19 cellular contexts compared by ENCODE assay signal in the genomic region with DNA sequence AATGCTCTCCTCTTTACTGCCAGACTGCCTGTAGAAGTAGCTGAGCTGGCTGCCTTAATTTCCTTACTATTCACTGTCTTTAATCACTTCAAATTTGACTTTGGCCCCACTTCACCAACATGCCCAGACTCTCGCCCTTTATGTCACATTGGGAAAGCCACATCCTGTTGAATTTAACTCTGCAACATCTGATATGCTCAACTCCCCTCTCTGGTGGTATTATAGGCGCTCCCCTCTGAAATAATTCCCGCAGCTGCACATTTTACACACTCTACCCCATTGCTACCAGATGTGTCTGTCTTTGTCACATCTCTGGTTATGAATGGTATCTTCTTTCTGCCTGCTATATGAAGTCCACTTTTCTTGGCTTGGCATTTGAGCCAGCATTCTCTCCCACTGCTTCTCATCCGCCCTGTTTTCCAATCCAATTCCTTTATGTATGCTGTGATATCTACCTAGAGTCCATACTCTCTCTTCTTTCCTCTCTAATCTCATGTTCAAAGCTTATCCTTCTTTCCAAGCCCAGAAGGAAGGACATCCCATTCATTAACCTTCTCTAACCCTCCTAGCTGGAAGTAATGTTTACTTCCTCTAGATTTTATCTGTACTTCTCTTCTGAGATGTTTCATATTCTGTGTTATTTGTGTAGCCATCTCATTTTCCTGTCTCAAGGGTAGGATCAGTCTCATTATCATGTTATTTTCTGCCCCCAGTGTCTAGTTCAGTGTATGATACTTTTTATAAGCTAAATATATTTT.
DNase-seq lines count a peak whose midpoint lies in the region; ATAC-seq, FAIRE-seq and TF ChIP-seq lines count a peak whose summit lies in the region.
"Had no signal": no experiment of that assay in that cellular context is flagged by ENCODE, and none has a peak within 500 bp of the region (broad histone marks: within the 10 kb centered on the region; RNA-seq: fewer than 3 reads in every experiment).

No MANE protein-coding gene starts in this region.

- peaks cover 20% of the 10 kb centered on the region for H3K4me1 Mint-ChIP-seq in T-helper 2 cell treated with Interferon-gamma antibody and Interleukin-4, amounts not matched to agents 5 μg/mL and 100 μg/mL, for 36 hours (ENCODE audit: low read depth)
- peaks cover 51% of the 10 kb centered on the region for H3K4me1 Mint-ChIP-seq in osteocyte (ENCODE audit: unreplicated experiment)
- H3K4me1 Mint-ChIP-seq in Calu3 (ENCODE audit: low read depth, unreplicated experiment) = peaks cover 10% of the 10 kb centered on the region

- H3K27ac ChIP-seq in K562 (ENCODE audit: extremely low read depth, low read depth, low read length) = peak overlapping the region; percentile 26; the same call in 2 of the 3 replicates
- H3K27ac ChIP-seq: upper lobe of right lung had no signal

- no peaks in the 10 kb centered on the region for H3K27me3 ChIP-seq in K562 (ENCODE audit: control insufficient read depth in 2 of 2, insufficient read depth in 2 of 2, low read length in 2 of 2)
- H3K27me3 ChIP-seq: upper lobe of right lung had no signal

- peaks cover 74% of the 10 kb centered on the region for H3K79me2 ChIP-seq in K562 (ENCODE audit: control insufficient read depth, insufficient read depth, low read length)

- TF ChIP-seq RAD21 in K562 (CRISPR knock-in tag; conservative IDR thresholded peaks at IDR 0.05 in 1 of 2, IDR thresholded peaks at IDR 0.05 in 1 of 2) = no peak

- H3K4me3 ChIP-seq in NB4 (ENCODE audit: low read depth, low read length) = no peak overlapping the region
- H3K4me3 ChIP-seq in K562 = no peak overlapping the region
- H3K4me3 ChIP-seq: upper lobe of right lung had no signal

- CTCF ChIA-PET in K562 (lab: Yijun Ruan, JAX; ENCODE audit: low intra/inter-chr PET ratio) = no interaction called here
- CTCF ChIA-PET in Calu3 (lab: Charles Lee) = no interaction called here

- POLR2A ChIA-PET in K562 (lab: Yijun Ruan, JAX) = interaction anchor here (0.6 to 2.0 kb wide), 5 partner anchors 10 to 854 kb away, joined by 3 to 8 read pairs (median 4); no protein-coding TSS in a partner anchor

- TF ChIP-seq EP300 in K562 (IDR thresholded peaks at IDR 0.05; ENCODE audit: low read length) = no peak

- no peak overlapping the region for H2AFZ ChIP-seq in K562 (ENCODE audit: low read depth, low read length)

- H3K9ac ChIP-seq in K562 (ENCODE audit: insufficient read depth in 1 of 2, low read depth in 2 of 2, low read length in 2 of 2) = peak overlapping the region in 1 of 2 experiments; percentile 2; a peak in 1 of 4 replicates

- H3K4me2 ChIP-seq in K562 (ENCODE audit: insufficient read depth, low read length) = peak overlapping the region; percentile 15

- H3K4me1 ChIP-seq in K562 (replicated peaks in 1 of 2; ENCODE audit: control insufficient read depth in 2 of 2, insufficient read depth in 2 of 2, low read length in 2 of 2) = peaks cover 11 to 44% of the 10 kb centered on the region in 2 experiments

- no peaks in the 10 kb centered on the region for H3K9me1 ChIP-seq in K562 (ENCODE audit: control insufficient read depth, insufficient read depth, low read length)

- no peak for TF ChIP-seq CTCF in NB4 (IDR thresholded peaks at IDR 0.05; ENCODE audit: low read depth, low read length)
- TF ChIP-seq CTCF in K562 (IDR thresholded peaks at IDR 0.05 in 2 of 3, conservative IDR thresholded peaks at IDR 0.05 in 1 of 3; ENCODE audit: insufficient read depth in 2 of 3, low read depth in 1 of 3, low read length in 3 of 3) = no peak
- no peak for TF ChIP-seq CTCF in osteocyte (IDR thresholded peaks at IDR 0.05)
- no peak for TF ChIP-seq CTCF in Calu3 (IDR thresholded peaks at IDR 0.05; ENCODE audit: unreplicated experiment)

- H4K20me1 ChIP-seq in K562 (replicated peaks; ENCODE audit: control insufficient read depth, insufficient read depth, low read length) = peaks cover 4% of the 10 kb centered on the region

- 18% methylated on average over 4 of the region's 4 CpGs for WGBS in K562 (ENCODE audit: insufficient coverage, low coverage, missing lambda C conversion rate)

- ATAC-seq in K562 (peak; percentile 48), HG02970 (IDR thresholded peaks at IDR 0.05; ENCODE audit: low FRiP score, unreplicated experiment) (no peak)

- no TSS peak for BruUV-seq in K562 (replicated peaks; lab: Mats Ljungman, UMichigan)
- no TSS peak for BruUV-seq in Calu3 (replicated peaks; lab: Mats Ljungman, UMichigan)

- in situ Hi-C loops in K562 (cut with MboI) = no loop called here

- DNase-seq in T-helper 2 cell treated with Interferon-gamma antibody and Interleukin-4, amounts not matched to agents 5 μg/mL and 100 μg/mL, for 36 hours (ENCODE audit: low spot score) = no peak
- DNase-seq in T-helper 2 cell = no peak
- peak; percentile 73 for DNase-seq in NB4 (ENCODE audit: low read depth)
- peak in 1 of 4 experiments; percentile 42 for DNase-seq in K562 (ENCODE audit: extremely low read depth in 1 of 4, low spot score in 3 of 4)
- no peak for DNase-seq in osteocyte (ENCODE audit: extremely low spot score, unreplicated experiment)
- no peak for DNase-seq in activated CD4-positive, alpha-beta T cell treated with anti-CD3 and anti-CD28 coated beads for 1 hour
- no peak for DNase-seq in Calu3
- DNase-seq: activated gamma-delta T cell; CD4-positive, CD25-positive, alpha-beta regulatory T cell; hippocampal formation; KG1; NCI-H1436 treated with DMSO at 0.1 percent for 48 hours; NCI-H446; posterior cingulate gyrus; stimulated activated naive B cell treated with anti-CD40 and anti-IgM and Interleukin-4, amounts not matched to agents 10 μg/mL and 1 μg/mL and 100 μg/mL, for 72 hours; upper lobe of right lung had no signal

- no peak for TF ChIP-seq POLR2A in NB4 (IDR thresholded peaks at IDR 0.05; ENCODE audit: extremely low read depth, insufficient read length)
- no peak for TF ChIP-seq POLR2A in K562 (conservative IDR thresholded peaks at IDR 0.05)

- H3K4me3 Mint-ChIP-seq in T-helper 2 cell treated with Interferon-gamma antibody and Interleukin-4, amounts not matched to agents 5 μg/mL and 100 μg/mL, for 36 hours = peak overlapping the region; percentile 2
- H3K4me3 Mint-ChIP-seq in osteocyte (ENCODE audit: unreplicated experiment) (no peak overlapping the region), Calu3 (ENCODE audit: low read depth, unreplicated experiment) (no peak overlapping the region)
- H3K4me3 Mint-ChIP-seq: stimulated activated naive B cell treated with anti-CD40 and anti-IgM and Interleukin-4, amounts not matched to agents 10 μg/mL and 1 μg/mL and 100 μg/mL, for 72 hours had no signal

- peaks cover 14% of the 10 kb centered on the region; the same call in 2 of the 3 replicates for H3K36me3 ChIP-seq in K562 (ENCODE audit: control insufficient read depth, insufficient read depth, low read length)
- H3K36me3 ChIP-seq: upper lobe of right lung had no signal

- H3K36me3 Mint-ChIP-seq in T-helper 2 cell treated with Interferon-gamma antibody and Interleukin-4, amounts not matched to agents 5 μg/mL and 100 μg/mL, for 36 hours (ENCODE audit: low read depth) = no peaks in the 10 kb centered on the region
- H3K36me3 Mint-ChIP-seq in osteocyte (ENCODE audit: unreplicated experiment) (peaks cover 5% of the 10 kb centered on the region), Calu3 (ENCODE audit: insufficient read depth, unreplicated experiment) (no peaks in the 10 kb centered on the region)
- H3K36me3 Mint-ChIP-seq: CD4-positive, CD25-positive, alpha-beta regulatory T cell; stimulated activated naive B cell treated with anti-CD40 and anti-IgM and Interleukin-4, amounts not matched to agents 10 μg/mL and 1 μg/mL and 100 μg/mL, for 72 hours had no signal

- FAIRE-seq in K562 (lab: Jason Lieb, UNC) = no peak
- FAIRE-seq: A204.1, GM12892 had no signal

- H3K9me3 ChIP-seq in K562 (replicated peaks; ENCODE audit: control insufficient read depth, insufficient read depth, low read depth, low read length) = no peaks in the 10 kb centered on the region
- H3K9me3 ChIP-seq: upper lobe of right lung had no signal

- intact Hi-C loops in K562 (cut with micrococcal nuclease) = no loop called here
- intact Hi-C loops in Calu3 (cut with micrococcal nuclease; ENCODE audit: unreplicated experiment) = no loop called here

- no peaks in the 10 kb centered on the region for H3K9me3 Mint-ChIP-seq in T-helper 2 cell treated with Interferon-gamma antibody and Interleukin-4, amounts not matched to agents 5 μg/mL and 100 μg/mL, for 36 hours
- no peaks in the 10 kb centered on the region for H3K9me3 Mint-ChIP-seq in osteocyte (ENCODE audit: unreplicated experiment)
- no peaks in the 10 kb centered on the region for H3K9me3 Mint-ChIP-seq in Calu3 (ENCODE audit: low read depth, unreplicated experiment)
- H3K9me3 Mint-ChIP-seq: CD4-positive, CD25-positive, alpha-beta regulatory T cell; stimulated activated naive B cell treated with anti-CD40 and anti-IgM and Interleukin-4, amounts not matched to agents 10 μg/mL and 1 μg/mL and 100 μg/mL, for 72 hours had no signal

- no peak overlapping the region for H3K27ac Mint-ChIP-seq in T-helper 2 cell treated with Interferon-gamma antibody and Interleukin-4, amounts not matched to agents 5 μg/mL and 100 μg/mL, for 36 hours
- peak overlapping the region; percentile 19 for H3K27ac Mint-ChIP-seq in osteocyte (ENCODE audit: unreplicated experiment)
- H3K27ac Mint-ChIP-seq in Calu3 (ENCODE audit: unreplicated experiment) = no peak overlapping the region
- H3K27ac Mint-ChIP-seq: CD4-positive, CD25-positive, alpha-beta regulatory T cell; stimulated activated naive B cell treated with anti-CD40 and anti-IgM and Interleukin-4, amounts not matched to agents 10 μg/mL and 1 μg/mL and 100 μg/mL, for 72 hours had no signal

- H3K27me3 Mint-ChIP-seq in T-helper 2 cell treated with Interferon-gamma antibody and Interleukin-4, amounts not matched to agents 5 μg/mL and 100 μg/mL, for 36 hours (ENCODE audit: low read depth) = peaks cover 5% of the 10 kb centered on the region
- H3K27me3 Mint-ChIP-seq in osteocyte (ENCODE audit: unreplicated experiment) = no peaks in the 10 kb centered on the region
- H3K27me3 Mint-ChIP-seq in Calu3 (ENCODE audit: unreplicated experiment) = no peaks in the 10 kb centered on the region
- H3K27me3 Mint-ChIP-seq: CD4-positive, CD25-positive, alpha-beta regulatory T cell had no signal

TF ChIP-seq in K562, 482 proteins besides CTCF, POLR2A, EP300 and RAD21 (continues in another document):
- TF ChIP-seq TSC22D4 (tag; IDR thresholded peaks at IDR 0.05) (0 out of 2 replicates have a peak, but pooled peaks have one; percentile 11), ZEB2 (IDR thresholded peaks at IDR 0.05) (peak; percentile 27; the same call in 1 of the 2 replicates), SREBF1 (IDR thresholded peaks at IDR 0.05; ENCODE audit: borderline replicate concordance, low read depth, low read length) (no peak), U2AF2 (optimal IDR thresholded peaks at IDR 0.05; ENCODE audit: low read depth, low read length) (no peak), HDAC2 (IDR thresholded peaks at IDR 0.05) (0 out of 2 replicates have a peak, but pooled peaks have one; percentile 46), NFE2 (IDR thresholded peaks at IDR 0.05; ENCODE audit: low read depth) (no peak)
